Comparison of ENCODE assay signal across 8 cellular contexts in genomic region chr7:44884553-44885393, GRCh38. TPM values are rescaled to one million over a fixed set of nuclear protein-coding genes. Genes with fewer than 3 reads are reported as not detected.
DNase-seq lines count a peak whose midpoint lies in the region; ATAC-seq and TF ChIP-seq lines count a peak whose summit lies in the region.

No MANE protein-coding gene starts in this region.

- intact Hi-C loops in heart left ventricle (cut with DNase I), result loop anchor here in 5 of 10 donors (1.0 to 10.0 kb wide), 6 partner anchors 36 to 230 kb away; partner anchors contain the start of genes H2AZ2 (in 2 of the 5), MYO1G (in 1 of the 5) and TBRG4 (in 1 of the 5)
- intact Hi-C loops in prostate gland (cut with DNase I), result loop anchor here (1.0 to 10.0 kb wide), 4 partner anchors 37 to 277 kb away; partner anchors contain the start of genes H2AZ2 and TBRG4
- intact Hi-C loops in aorta (cut with DNase I), result loop anchor here (2.0 to 10.0 kb wide), 2 partner anchors 36 to 100 kb away; partner anchors contain the start of gene H2AZ2 (in 1 of the 2)

- H3K4me3 ChIP-seq in AG10803 (ENCODE audit: low read length) (peak overlapping the region; percentile 83), RWPE2 (ENCODE audit: severe bottlenecking) (peak overlapping the region; percentile 70), heart left ventricle (peak overlapping the region; percentile 68 to 99 (median 90)), prostate gland (peak overlapping the region; percentile 87 to 93), aorta (ENCODE audit: low read length in 2 of 2) (peak overlapping the region; percentile 80 to 89)

- H3K27me3 Mint-ChIP-seq in activated naive CD8-positive, alpha-beta T cell treated with anti-CD3 and anti-CD28 coated beads for 36 hours, result no peaks in the 10 kb centered on the region

- peak overlapping the region; percentile 88 for H3K27ac Mint-ChIP-seq in activated naive CD8-positive, alpha-beta T cell treated with anti-CD3 and anti-CD28 coated beads for 36 hours

- peaks cover 45% of the 10 kb centered on the region for H3K36me3 ChIP-seq in RWPE2 (ENCODE audit: low read depth)
- H3K36me3 ChIP-seq in heart left ventricle, result peaks cover 0 to 18% (median 5%) of the 10 kb centered on the region in 9 donors
- no peaks in the 10 kb centered on the region for H3K36me3 ChIP-seq in prostate gland
- no peaks in the 10 kb centered on the region for H3K36me3 ChIP-seq in aorta (ENCODE audit: control insufficient read depth in 1 of 2, insufficient read depth in 2 of 2, low read length in 1 of 2)

- DNase-seq in AG10803 (ENCODE audit: low read depth) (peak; percentile 71), RWPE2 (ENCODE audit: low spot score) (no peak), heart left ventricle (peak; percentile 58 to 85 (median 72)), prostate gland (ENCODE audit: low spot score) (peak; percentile 17), aorta (peak; percentile 72 to 91)
- peak; percentile 66 for DNase-seq in activated naive CD8-positive, alpha-beta T cell treated with anti-CD3 and anti-CD28 coated beads for 36 hours

- H3K27ac ChIP-seq in RWPE2 (ENCODE audit: poor library complexity, severe bottlenecking), result peak overlapping the region; percentile 94
- H3K27ac ChIP-seq in heart left ventricle, result peak overlapping the region; percentile 81 to 99 (median 98)
- H3K27ac ChIP-seq in prostate gland, result peak overlapping the region; percentile 93 to 94
- peak overlapping the region; percentile 85 to 91 for H3K27ac ChIP-seq in aorta (ENCODE audit: low read depth in 1 of 2, low read length in 2 of 2)

- TF ChIP-seq POLR2A in heart left ventricle (IDR thresholded peaks at IDR 0.05) (no peak), prostate gland (IDR thresholded peaks at IDR 0.05) (peak; percentile 40)

- peaks cover 38% of the 10 kb centered on the region for H3K4me1 ChIP-seq in RWPE2 (ENCODE audit: insufficient read depth, poor library complexity, severe bottlenecking)
- H3K4me1 ChIP-seq in heart left ventricle, result peaks cover 8 to 59% (median 50%) of the 10 kb centered on the region in 12 donors
- peaks cover 24% of the 10 kb centered on the region for H3K4me1 ChIP-seq in prostate gland (replicated peaks)
- H3K4me1 ChIP-seq in aorta (ENCODE audit: control insufficient read depth in 1 of 2, insufficient read depth in 2 of 2, low read length in 2 of 2), result peaks cover 2 to 15% of the 10 kb centered on the region in 2 donors

- peaks cover 56% of the 10 kb centered on the region for H3K4me1 Mint-ChIP-seq in activated naive CD8-positive, alpha-beta T cell treated with anti-CD3 and anti-CD28 coated beads for 36 hours

- ATAC-seq in GM18870 (IDR thresholded peaks at IDR 0.05; ENCODE audit: unreplicated experiment) (peak; percentile 11), HG03175 (IDR thresholded peaks at IDR 0.05; ENCODE audit: unreplicated experiment) (peak; percentile 30), RWPE2 (ENCODE audit: low read depth) (peak; percentile 13; the same call in 2 of the 3 replicates), heart left ventricle (peak; percentile 28 to 72 (median 58)), aorta (ENCODE audit: low FRiP score) (peak; percentile 30)

- H3K9me3 ChIP-seq in RWPE2 (ENCODE audit: severe bottlenecking) (no peaks in the 10 kb centered on the region), heart left ventricle (no peaks in the 10 kb centered on the region), prostate gland (no peaks in the 10 kb centered on the region), aorta (ENCODE audit: control insufficient read depth, low read length) (no peaks in the 10 kb centered on the region)

- H3K4me3 Mint-ChIP-seq in activated naive CD8-positive, alpha-beta T cell treated with anti-CD3 and anti-CD28 coated beads for 36 hours, result peak overlapping the region; percentile 89

- TF ChIP-seq CTCF in AG10803 (conservative IDR thresholded peaks at IDR 0.05; ENCODE audit: low read length), result no peak
- TF ChIP-seq CTCF in RWPE2 (IDR thresholded peaks at IDR 0.05; ENCODE audit: poor library complexity, severe bottlenecking), result no peak
- no peak for TF ChIP-seq CTCF in heart left ventricle (IDR thresholded peaks at IDR 0.05)
- TF ChIP-seq CTCF in prostate gland (IDR thresholded peaks at IDR 0.05), result no peak

- H3K9me3 Mint-ChIP-seq in activated naive CD8-positive, alpha-beta T cell treated with anti-CD3 and anti-CD28 coated beads for 36 hours, result peaks cover 10% of the 10 kb centered on the region

- WGBS in heart left ventricle, 4 donors, result 0 to 2% (median 1%) methylated on average over 53 to 112 of the region's 112 CpGs
- under 1% methylated on average over 78 of the region's 112 CpGs for WGBS in prostate gland
- 1% methylated on average over 91 to 112 of the region's 112 CpGs for WGBS in aorta, 2 donors

- H3K27me3 ChIP-seq in RWPE2 (ENCODE audit: insufficient read depth, poor library complexity, severe bottlenecking) (no peaks in the 10 kb centered on the region), heart left ventricle (no peaks in the 10 kb centered on the region), prostate gland (replicated peaks; ENCODE audit: insufficient read depth) (no peaks in the 10 kb centered on the region), aorta (ENCODE audit: control insufficient read depth in 1 of 2, insufficient read depth in 2 of 2, low read length in 1 of 2) (no peaks in the 10 kb centered on the region)

- peaks cover 46% of the 10 kb centered on the region for H3K36me3 Mint-ChIP-seq in activated naive CD8-positive, alpha-beta T cell treated with anti-CD3 and anti-CD28 coated beads for 36 hours

RNA-seq across cellular contexts. Expression of gene PURB, which starts 0.6 kb away (rescaled TPM):
- 10 to 100 TPM; 30.1 to 31.5 TPM for total RNA-seq in activated naive CD8-positive, alpha-beta T cell treated with anti-CD3 and anti-CD28 coated beads for 36 hours
- total RNA-seq in heart left ventricle, result 10 to 100 TPM in 8 of 9 donors, 1 to 10 TPM in 1; 9.8 to 19.4 (median 15.8) TPM
- 10 to 100 TPM in 1 of 2 donors, 1 to 10 TPM in 1; 5.5 to 15.7 TPM for polyA plus RNA-seq in heart left ventricle
- 10 to 100 TPM; 21.9 to 22.0 TPM for total RNA-seq in prostate gland
- 10 to 100 TPM; 26.4 to 33.9 TPM for total RNA-seq in aorta
- 1 to 10 TPM; 7.9 to 8.8 TPM for polyA plus RNA-seq in aorta

RNA-seq across cellular contexts. Expression of gene H2AZ2, which starts 36.9 kb away (rescaled TPM):
- 100 to 1,000 TPM; 291 to 305 TPM for total RNA-seq in activated naive CD8-positive, alpha-beta T cell treated with anti-CD3 and anti-CD28 coated beads for 36 hours
- 100 to 1,000 TPM; 188 to 274 (median 224) TPM for total RNA-seq in heart left ventricle
- 100 to 1,000 TPM; 161 to 179 TPM for polyA plus RNA-seq in heart left ventricle
- total RNA-seq in prostate gland, result 100 to 1,000 TPM; 111 to 146 TPM
- total RNA-seq in aorta, result 100 to 1,000 TPM; 129 to 139 TPM
- polyA plus RNA-seq in aorta, result 100 to 1,000 TPM in 1 of 2 donors, 10 to 100 TPM in 1; 95.1 to 102 TPM
